Comparison of ENCODE assay signal across 10 cellular contexts in the genomic region with DNA sequence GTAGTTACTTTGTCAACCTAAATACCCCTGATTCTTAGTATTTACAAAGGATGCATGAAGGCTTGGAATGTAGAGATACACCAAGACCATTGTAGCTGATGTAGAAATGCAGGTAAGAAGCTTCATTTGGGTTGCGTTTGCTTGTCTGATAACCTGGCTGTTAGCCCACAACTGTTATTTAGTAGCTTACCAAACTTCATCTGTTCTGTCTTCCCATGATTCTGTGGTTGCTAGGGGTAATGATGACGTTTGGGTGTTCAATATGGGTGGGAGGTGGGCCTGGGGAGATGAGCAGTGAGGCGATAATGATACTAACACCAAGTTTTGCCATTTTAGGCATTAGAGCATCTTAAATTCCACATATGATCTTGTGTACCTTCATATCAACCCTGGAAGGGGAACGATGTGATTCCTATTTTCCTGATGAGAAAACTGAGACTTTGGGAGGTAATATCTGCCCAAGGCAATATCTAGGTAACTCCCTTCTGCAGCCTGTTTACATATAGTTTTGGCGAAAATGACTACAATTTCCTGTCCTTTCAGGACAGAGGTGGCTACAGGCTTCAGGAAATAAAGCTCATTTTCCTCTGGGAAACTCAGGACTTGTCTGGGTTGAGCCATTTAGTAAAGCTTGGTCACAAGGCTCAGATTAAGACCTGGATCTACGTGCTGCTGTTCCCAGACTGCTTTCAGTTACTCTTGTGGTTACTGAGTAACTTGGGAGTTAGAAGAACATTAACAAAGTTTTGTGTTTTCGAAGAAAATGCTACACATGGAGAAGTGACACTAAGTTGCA. TPM values are rescaled to one million over a fixed set of nuclear protein-coding genes. Genes with fewer than 3 reads are reported as not detected.
A peak's percentile ranks its signal among the peaks of the same experiment; 100 is the strongest.
DNase-seq lines count a peak whose midpoint lies in the region; ATAC-seq and TF ChIP-seq lines count a peak whose summit lies in the region.
"Had no signal": no experiment of that assay in that cellular context is flagged by ENCODE, and none has a peak within 500 bp of the region (broad histone marks: within the 10 kb centered on the region; RNA-seq: fewer than 3 reads in every experiment).

No MANE protein-coding gene starts in this region.

- no peak overlapping the region for H3K9ac ChIP-seq in endodermal cell (ENCODE audit: extremely low read depth, low read length, poor library complexity, severe bottlenecking)

- peaks cover 32% of the 10 kb centered on the region for H3K36me3 Mint-ChIP-seq in endodermal cell (ENCODE audit: low read depth)
- peaks cover 12% of the 10 kb centered on the region for H3K36me3 Mint-ChIP-seq in activated CD8-positive, alpha-beta memory T cell treated with anti-CD3 and anti-CD28 coated beads, Interleukin-2, amount 10 ng/mL, durations not matched to agents 7 days and 5 days

- peaks cover 22% of the 10 kb centered on the region for H3K4me1 ChIP-seq in endodermal cell (ENCODE audit: control insufficient read depth, insufficient read depth, low read length)

- TF ChIP-seq CTCF in endodermal cell (conservative IDR thresholded peaks at IDR 0.05), result no peak

- H3K27ac ChIP-seq in endodermal cell (ENCODE audit: low read depth, low read length), result no peak overlapping the region

- peak overlapping the region; percentile 25 for H3K27ac Mint-ChIP-seq in endodermal cell
- H3K27ac Mint-ChIP-seq in activated CD8-positive, alpha-beta memory T cell treated with anti-CD3 and anti-CD28 coated beads, Interleukin-2, amount 10 ng/mL, durations not matched to agents 7 days and 5 days, result no peak overlapping the region
- H3K27ac Mint-ChIP-seq: activated naive CD8-positive, alpha-beta T cell treated with anti-CD3 and anti-CD28 coated beads, Interleukin-2, amount 10 ng/mL, durations not matched to agents 7 days and 5 days had no signal

- H3K9me3 ChIP-seq in endodermal cell (ENCODE audit: control insufficient read depth, low read length), result peaks cover 10% of the 10 kb centered on the region

- ATAC-seq in GM19043 (IDR thresholded peaks at IDR 0.05; ENCODE audit: low read depth, unreplicated experiment) (peak; percentile 34), GM21529 (IDR thresholded peaks at IDR 0.05; ENCODE audit: unreplicated experiment) (no peak)
- no peak for ATAC-seq in activated CD8-positive, alpha-beta memory T cell treated with anti-CD3 and anti-CD28 coated beads, Interleukin-2, amount 10 ng/mL, durations not matched to agents 7 days and 5 days

- no peaks in the 10 kb centered on the region for H3K9me3 Mint-ChIP-seq in endodermal cell
- no peaks in the 10 kb centered on the region for H3K9me3 Mint-ChIP-seq in activated CD8-positive, alpha-beta memory T cell treated with anti-CD3 and anti-CD28 coated beads, Interleukin-2, amount 10 ng/mL, durations not matched to agents 7 days and 5 days (ENCODE audit: low read depth)

- peak overlapping the region; percentile 47 for H3K4me3 ChIP-seq in endodermal cell (ENCODE audit: low read length)

- WGBS in endodermal cell (ENCODE audit: insufficient coverage in 1 of 2, insufficient read length in 1 of 2), 2 experiments, result 86 to 96% methylated on average over 5 to 7 of the region's 7 CpGs

- CTCF ChIA-PET in activated CD8-positive, alpha-beta memory T cell treated with anti-CD3 and anti-CD28 coated beads, Interleukin-2, amount 10 ng/mL, durations not matched to agents 7 days and 5 days (lab: Charles Lee), result no interaction called here

- H3K4me3 Mint-ChIP-seq in endodermal cell, result no peak overlapping the region
- no peak overlapping the region for H3K4me3 Mint-ChIP-seq in activated CD8-positive, alpha-beta memory T cell treated with anti-CD3 and anti-CD28 coated beads, Interleukin-2, amount 10 ng/mL, durations not matched to agents 7 days and 5 days
- H3K4me3 Mint-ChIP-seq: activated naive CD8-positive, alpha-beta T cell treated with anti-CD3 and anti-CD28 coated beads, Interleukin-2, amount 10 ng/mL, durations not matched to agents 7 days and 5 days had no signal

- peaks cover 59% of the 10 kb centered on the region for H3K4me1 Mint-ChIP-seq in endodermal cell
- peaks cover 24% of the 10 kb centered on the region for H3K4me1 Mint-ChIP-seq in activated CD8-positive, alpha-beta memory T cell treated with anti-CD3 and anti-CD28 coated beads, Interleukin-2, amount 10 ng/mL, durations not matched to agents 7 days and 5 days

- H3K27me3 Mint-ChIP-seq in endodermal cell (ENCODE audit: insufficient read depth), result no peaks in the 10 kb centered on the region
- H3K27me3 Mint-ChIP-seq in activated CD8-positive, alpha-beta memory T cell treated with anti-CD3 and anti-CD28 coated beads, Interleukin-2, amount 10 ng/mL, durations not matched to agents 7 days and 5 days, result no peaks in the 10 kb centered on the region
- H3K27me3 Mint-ChIP-seq: activated naive CD8-positive, alpha-beta T cell treated with anti-CD3 and anti-CD28 coated beads, Interleukin-2, amount 10 ng/mL, durations not matched to agents 7 days and 5 days had no signal

- no peaks in the 10 kb centered on the region for H3K27me3 ChIP-seq in endodermal cell (ENCODE audit: control insufficient read depth, insufficient read depth, low read length, poor library complexity, severe bottlenecking)

- H3K36me3 ChIP-seq in endodermal cell (ENCODE audit: control insufficient read depth, insufficient read depth, low read length), result peaks cover 47% of the 10 kb centered on the region

- peak; percentile 27 for DNase-seq in HuH-7 (ENCODE audit: low spot score)
- no peak for DNase-seq in endodermal cell
- DNase-seq in pulmonary artery endothelial cell (ENCODE audit: low read depth, low spot score), result peak; percentile 45
- DNase-seq in HPDE6-E6E7 (ENCODE audit: extremely low spot score), result no peak
- DNase-seq in activated CD8-positive, alpha-beta memory T cell treated with anti-CD3 and anti-CD28 coated beads, Interleukin-2, amount 10 ng/mL, durations not matched to agents 7 days and 5 days, result no peak
- DNase-seq in stimulated activated CD4-positive, alpha-beta T cell treated with anti-CD3 and anti-CD28 coated beads, Interleukin-12 subunit alpha, Interleukin-12 subunit beta, amount 100 ng/mL, for 4 hours, result no peak
- DNase-seq: activated naive CD8-positive, alpha-beta T cell treated with anti-CD3 and anti-CD28 coated beads, Interleukin-2, amount 10 ng/mL, durations not matched to agents 7 days and 5 days; T-helper 1 cell had no signal

RNA-seq across cellular contexts. Expression of a gene that starts 26.8 kb away (rescaled TPM):
- total RNA-seq in endodermal cell, result 100 to 1,000 TPM in 1 of 2 donors, 10 to 100 TPM in 1; 80.6 to 107 TPM
- 31.9 TPM for polyA plus RNA-seq in endodermal cell (2013, experiment 1 of 2)
- 32.7 TPM for polyA plus RNA-seq in endodermal cell (2013, experiment 2 of 2)
- 106 and 147 TPM in 2 replicates for total RNA-seq in pulmonary artery endothelial cell
- total RNA-seq in activated CD8-positive, alpha-beta memory T cell treated with anti-CD3 and anti-CD28 coated beads, Interleukin-2, amount 10 ng/mL, durations not matched to agents 7 days and 5 days, result 10 to 100 TPM; 25.4 to 31.1 TPM

Comparison
In these comparisons a context has a peak if more than half of its experiments do, and no peak if none do; other contexts are left out.
1. DNase-seq: peak in HuH-7 (single experiment) and pulmonary artery endothelial cell (single experiment); none in endodermal cell (single experiment), HPDE6-E6E7 (single experiment), activated CD8-positive, alpha-beta memory T cell treated with anti-CD3 and anti-CD28 coated beads, Interleukin-2, amount 10 ng/mL, durations not matched to agents 7 days and 5 days (single experiment) and stimulated activated CD4-positive, alpha-beta T cell treated with anti-CD3 and anti-CD28 coated beads, Interleukin-12 subunit alpha, Interleukin-12 subunit beta, amount 100 ng/mL, for 4 hours (single experiment).